ENCODE assay signal across 33 cellular contexts in the genomic region with DNA sequence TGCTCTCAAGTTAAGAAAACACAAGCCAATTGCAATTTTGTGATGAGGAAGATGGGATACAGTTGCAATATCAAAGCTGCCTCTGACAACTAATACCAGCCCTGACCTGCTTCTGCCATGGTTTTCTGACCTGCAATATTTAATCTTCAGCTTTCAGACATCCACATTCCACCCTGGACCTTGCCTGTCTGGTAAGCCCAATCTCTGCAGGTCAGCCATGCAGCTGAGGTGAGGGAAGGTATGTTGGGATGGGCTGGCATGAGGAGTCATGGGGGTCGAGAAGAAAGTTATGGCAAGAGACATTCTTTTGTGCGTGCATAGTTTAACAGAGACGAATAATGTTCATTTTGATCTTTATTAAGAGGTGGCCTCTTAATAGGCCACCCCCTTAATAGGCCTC. TPM values are rescaled to one million over a fixed set of nuclear protein-coding genes. Genes with fewer than 3 reads are reported as not detected.
"Had no signal": no experiment of that assay in that cellular context is flagged by ENCODE, and none has a peak within 500 bp of the region (broad histone marks: within the 10 kb centered on the region; RNA-seq: fewer than 3 reads in every experiment).

No MANE protein-coding gene starts in this region.

- H3K4me3 Mint-ChIP-seq: activated CD4-positive, alpha-beta T cell treated with anti-CD3 and anti-CD28 coated beads, Interleukin-2, amount 10 ng/mL, durations not matched to agents 24 days and 14 days; activated CD8-positive, alpha-beta T cell treated with anti-CD3 and anti-CD28 coated beads for 36 hours; activated naive CD8-positive, alpha-beta T cell treated with anti-CD3 and anti-CD28 coated beads for 36 hours; activated T-cell treated with anti-CD3 and anti-CD28 coated beads, Interleukin-2, amount 50 U/mL, for 72 hours; activated T-helper 17 cell treated with anti-CD3 and anti-CD28 coated beads, Interleukin-2, amount 50 U/mL, for 72 hours; T-helper 1 cell treated with Interleukin-12 subunit alpha and Interleukin-12 subunit beta and Interleukin-4 antibody, amounts not matched to agents 30 μg/mL and 1 μg/mL, for 36 hours; T-helper 2 cell treated with Interferon-gamma antibody and Interleukin-4, amounts not matched to agents 5 μg/mL and 100 μg/mL, for 36 hours had no signal

- DNase-seq: activated CD4-positive, alpha-beta T cell treated with anti-CD3 and anti-CD28 coated beads, Interleukin-2, amount 10 ng/mL, durations not matched to agents 24 days and 14 days; activated CD4-positive, alpha-beta T cell treated with anti-CD3 and anti-CD28 coated beads, Interleukin-2, amount 50 U/mL, for 4 hours; activated CD8-positive, alpha-beta T cell treated with anti-CD3 and anti-CD28 coated beads for 36 hours; activated effector memory CD4-positive, alpha-beta T cell treated with anti-CD3 and anti-CD28 coated beads, Interleukin-2, amount 50 U/mL, for 16 hours; activated naive CD4-positive, alpha-beta T cell; activated naive CD4-positive, alpha-beta T cell treated with anti-CD3 and anti-CD28 coated beads, Interleukin-2, amount 50 U/mL, for 16 hours; activated naive CD8-positive, alpha-beta T cell treated with anti-CD3 and anti-CD28 coated beads for 36 hours; activated T-cell treated with anti-CD3 and anti-CD28 coated beads, Interleukin-2, amount 50 U/mL, for 1 hour; activated T-cell treated with anti-CD3 and anti-CD28 coated beads, Interleukin-2, amount 50 U/mL, for 72 hours; amniotic stem cell; aorta; brain microvascular endothelial cell; central memory CD4-positive, alpha-beta T cell; Kasumi-1; KBM-7; MG63; NCI-H1048; NCI-H1436 treated with DMSO at 0.1 percent for 48 hours; NCI-H1694 treated with DMSO at 0.1 percent for 48 hours; NCI-H2029; NCI-H345; NCI-H524 treated with DMSO at 0.1 percent for 48 hours; NK-92 treated with Interleukin-12 subunit alpha and Interleukin-12 subunit beta, amount 100 ng/mL, for 24 hours; SHP77 treated with DMSO at 0.1 percent for 48 hours; SK-N-SH had no signal

- ATAC-seq: activated CD8-positive, alpha-beta T cell treated with anti-CD3 and anti-CD28 coated beads for 36 hours; activated T-helper 17 cell treated with anti-CD3 and anti-CD28 coated beads, Interleukin-2, amount 50 U/mL, for 72 hours; Panc1 had no signal

- H3K4me2 ChIP-seq: SK-N-SH had no signal

- H3K9me3 Mint-ChIP-seq: activated CD8-positive, alpha-beta T cell treated with anti-CD3 and anti-CD28 coated beads for 36 hours; activated naive CD8-positive, alpha-beta T cell treated with anti-CD3 and anti-CD28 coated beads for 36 hours; activated T-cell treated with anti-CD3 and anti-CD28 coated beads, Interleukin-2, amount 50 U/mL, for 72 hours; activated T-helper 17 cell treated with anti-CD3 and anti-CD28 coated beads, Interleukin-2, amount 50 U/mL, for 72 hours; T-helper 1 cell treated with Interleukin-12 subunit alpha and Interleukin-12 subunit beta and Interleukin-4 antibody, amounts not matched to agents 30 μg/mL and 1 μg/mL, for 36 hours; T-helper 2 cell treated with Interferon-gamma antibody and Interleukin-4, amounts not matched to agents 5 μg/mL and 100 μg/mL, for 36 hours had no signal

- H3K36me3 Mint-ChIP-seq: activated naive CD8-positive, alpha-beta T cell treated with anti-CD3 and anti-CD28 coated beads for 36 hours had no signal

- H3K4me3 ChIP-seq: MG63, SJSA1 had no signal

- H3K27ac ChIP-seq: brain microvascular endothelial cell, SJSA1 had no signal

- H3K9ac ChIP-seq: SK-N-SH had no signal

- H3K27me3 ChIP-seq: brain microvascular endothelial cell, MG63, SJSA1 had no signal

- H3K9me3 ChIP-seq: SJSA1, SK-N-SH had no signal

- H3K9me2 ChIP-seq: SK-N-SH had no signal

- H3K27ac Mint-ChIP-seq: activated CD4-positive, alpha-beta T cell treated with anti-CD3 and anti-CD28 coated beads, Interleukin-2, amount 10 ng/mL, durations not matched to agents 24 days and 14 days; activated CD8-positive, alpha-beta T cell treated with anti-CD3 and anti-CD28 coated beads for 36 hours; activated naive CD8-positive, alpha-beta T cell treated with anti-CD3 and anti-CD28 coated beads for 36 hours; activated T-cell treated with anti-CD3 and anti-CD28 coated beads, Interleukin-2, amount 50 U/mL, for 72 hours; activated T-helper 17 cell treated with anti-CD3 and anti-CD28 coated beads, Interleukin-2, amount 50 U/mL, for 72 hours; T-helper 1 cell treated with Interleukin-12 subunit alpha and Interleukin-12 subunit beta and Interleukin-4 antibody, amounts not matched to agents 30 μg/mL and 1 μg/mL, for 36 hours; T-helper 2 cell treated with Interferon-gamma antibody and Interleukin-4, amounts not matched to agents 5 μg/mL and 100 μg/mL, for 36 hours had no signal

- H3K4me1 Mint-ChIP-seq: activated naive CD8-positive, alpha-beta T cell treated with anti-CD3 and anti-CD28 coated beads for 36 hours; activated T-helper 17 cell treated with anti-CD3 and anti-CD28 coated beads, Interleukin-2, amount 50 U/mL, for 72 hours had no signal

- H3K36me3 ChIP-seq: brain microvascular endothelial cell, MG63, SJSA1 had no signal

RNA-seq across cellular contexts. Expression of gene KCNJ16, which starts 31.5 kb away (rescaled TPM):
- total RNA-seq: activated CD4-positive, alpha-beta T cell treated with anti-CD3 and anti-CD28 coated beads, Interleukin-2, amount 10 ng/mL, durations not matched to agents 24 days and 14 days; activated CD8-positive, alpha-beta memory T cell treated with anti-CD3 and anti-CD28 coated beads for 36 hours; activated CD8-positive, alpha-beta T cell treated with anti-CD3 and anti-CD28 coated beads for 36 hours; activated naive CD8-positive, alpha-beta T cell treated with anti-CD3 and anti-CD28 coated beads for 36 hours; activated T-cell treated with anti-CD3 and anti-CD28 coated beads, Interleukin-2, amount 50 U/mL, for 72 hours; activated T-helper 17 cell treated with anti-CD3 and anti-CD28 coated beads, Interleukin-2, amount 50 U/mL, for 72 hours; NCI-H460; RPMI7951; SJSA1 had no signal
